Comparison of ENCODE assay signal across 36 cellular contexts in the genomic region with DNA sequence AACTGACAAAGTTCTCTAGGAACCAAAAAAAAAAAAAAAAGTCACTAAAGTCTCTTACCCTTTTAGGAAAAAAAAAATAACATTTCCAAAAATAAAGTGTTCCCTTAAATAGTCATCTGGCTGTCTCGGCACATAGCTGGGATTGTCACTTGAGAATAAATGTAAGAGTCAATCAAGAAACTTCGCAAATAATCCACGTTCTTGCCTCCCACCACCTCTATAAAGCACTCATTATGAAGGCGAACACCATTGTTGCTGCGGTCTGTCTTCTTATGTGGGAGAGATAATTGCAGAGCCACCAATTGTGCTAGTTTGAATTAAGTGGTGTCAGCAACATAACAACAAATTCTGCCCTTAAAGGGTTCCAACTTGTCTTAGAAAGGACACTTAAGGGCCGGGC.
"Had no signal": no experiment of that assay in that cellular context is flagged by ENCODE, and none has a peak within 500 bp of the region (broad histone marks: within the 10 kb centered on the region; RNA-seq: fewer than 3 reads in every experiment).

No MANE protein-coding gene starts in this region.

- H3K36me3 ChIP-seq: MG63 had no signal

- DNase-seq: Karpas-422, Kasumi-1, MG63, MM.1S, MV-4-11, NCI-H1048, NCI-H1092, NCI-H1092 treated with DMSO at 0.1 percent for 48 hours, NCI-H1105, NCI-H1105 treated with DMSO at 0.1 percent for 48 hours, NCI-H1417, NCI-H1417 treated with DMSO at 0.1 percent for 48 hours, NCI-H1436, NCI-H1436 treated with DMSO at 0.1 percent for 48 hours, NCI-H146, NCI-H1694, NCI-H1694 treated with DMSO at 0.1 percent for 48 hours, NCI-H187, NCI-H187 treated with DMSO at 0.1 percent for 48 hours, NCI-H1930, NCI-H2029, NCI-H2029 treated with DMSO at 0.1 percent for 48 hours, NCI-H2081, NCI-H2081 treated with DMSO at 0.1 percent for 48 hours, NCI-H2107, NCI-H2171, NCI-H2171 treated with DMSO at 0.1 percent for 48 hours, NCI-H2227 treated with DMSO at 0.1 percent for 48 hours, NCI-H226, NCI-H345, NCI-H446, NCI-H446 treated with DMSO at 0.1 percent for 48 hours, NCI-H510A, NCI-H510A treated with DMSO at 0.1 percent for 48 hours, NCI-H524 had no signal

- H3K27me3 ChIP-seq: MG63 had no signal

- H3K27ac ChIP-seq: KMS-11 had no signal

- H3K4me3 ChIP-seq: MG63 had no signal
